In the genomic region with DNA sequence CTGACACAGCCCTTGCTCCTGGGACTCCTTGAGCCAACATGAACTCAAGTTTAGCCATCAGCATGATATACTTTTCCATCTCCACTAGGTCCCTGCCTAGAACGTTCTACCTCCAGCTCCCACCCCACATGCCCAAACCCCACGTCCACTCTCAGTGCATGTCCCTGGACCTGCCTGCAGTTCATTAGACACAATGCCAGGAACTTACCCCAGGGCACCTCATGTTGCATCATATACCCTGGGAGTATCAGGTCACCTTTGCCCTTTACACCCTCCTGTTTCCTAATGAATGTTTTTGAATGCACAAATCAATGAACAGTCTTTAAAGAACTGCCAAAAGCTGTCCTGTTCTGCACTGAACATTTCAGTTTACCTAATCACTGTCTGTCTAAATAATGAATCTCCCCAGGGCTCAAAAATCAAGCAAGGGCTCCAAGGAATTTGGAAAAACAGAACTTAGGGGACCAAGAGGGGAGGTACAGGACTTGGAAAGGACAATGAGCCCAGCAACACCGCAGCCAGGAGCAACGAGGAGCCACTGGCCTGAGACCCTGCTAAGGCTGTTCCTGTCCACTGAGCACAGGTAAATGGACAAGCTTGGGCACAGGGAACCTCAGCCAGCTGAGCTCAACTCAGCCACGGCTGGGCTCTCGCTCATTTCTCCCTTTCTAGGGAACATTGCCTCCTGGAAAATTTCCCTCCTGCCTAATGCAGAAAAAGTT, we compare ENCODE assay signal across 1 cellular context.
TF ChIP-seq lines count a peak whose summit lies in the region.

No MANE protein-coding gene starts in this region.

TF ChIP-seq in HepG2, 621 proteins besides CTCF, POLR2A, EP300 and RAD21 (continued from another document and continues in another):
- TF ChIP-seq GMEB1 (CRISPR knock-in tag; IDR thresholded peaks at IDR 0.05; ENCODE audit: borderline replicate concordance), result peak; percentile 50
- TF ChIP-seq POLR2AphosphoS5 (IDR thresholded peaks at IDR 0.05; ENCODE audit: low read depth, low read length), result no peak; the same call in 1 of the 2 replicates
- 0 out of 2 replicates have a peak, but pooled peaks have one; percentile 30 for TF ChIP-seq AKAP8 (CRISPR knock-in tag; IDR thresholded peaks at IDR 0.05)
- peak; percentile 80; the same call in 1 of the 2 replicates for TF ChIP-seq FOXJ3 (CRISPR knock-in tag; IDR thresholded peaks at IDR 0.05; ENCODE audit: borderline replicate concordance)
- peak; percentile 77 for TF ChIP-seq FOXA3 (CRISPR knock-in tag; IDR thresholded peaks at IDR 0.05)
- TF ChIP-seq RXRB (CRISPR knock-in tag; IDR thresholded peaks at IDR 0.05; ENCODE audit: borderline replicate concordance), result peak; percentile 95
- peak; percentile 27; the same call in 1 of the 2 replicates for TF ChIP-seq TFDP1 (CRISPR knock-in tag; IDR thresholded peaks at IDR 0.05; ENCODE audit: borderline replicate concordance)
- peak; percentile 84 for TF ChIP-seq NFIC (IDR thresholded peaks at IDR 0.05; ENCODE audit: low read length)
- peak; percentile 57; the same call in 1 of the 2 replicates for TF ChIP-seq ESRRA (CRISPR knock-in tag; IDR thresholded peaks at IDR 0.05; ENCODE audit: low read depth)
- TF ChIP-seq KDM6A (CRISPR knock-in tag; IDR thresholded peaks at IDR 0.05; ENCODE audit: low read depth), result peak; percentile 84
- TF ChIP-seq TEAD3 (CRISPR knock-in tag; optimal IDR thresholded peaks at IDR 0.05; ENCODE audit: borderline replicate concordance), result peak; percentile 83
- TF ChIP-seq SALL2 (CRISPR knock-in tag; IDR thresholded peaks at IDR 0.05), result no peak
- peak; percentile 99 for TF ChIP-seq CEBPG (CRISPR knock-in tag; IDR thresholded peaks at IDR 0.05)
- TF ChIP-seq FOXO1 (CRISPR knock-in tag; IDR thresholded peaks at IDR 0.05), result peak; percentile 86; the same call in 1 of the 2 replicates
- peak; percentile 75 to 99; a peak in 3 of 4 replicates for TF ChIP-seq ATF4 (CRISPR knock-in tag; IDR thresholded peaks at IDR 0.05)
- TF ChIP-seq ZNF501 (CRISPR knock-in tag; IDR thresholded peaks at IDR 0.05), result peak; percentile 72; the same call in 1 of the 2 replicates
- no peak for TF ChIP-seq ZKSCAN5 (CRISPR knock-in tag; IDR thresholded peaks at IDR 0.05)
- TF ChIP-seq BCL6 (CRISPR knock-in tag; IDR thresholded peaks at IDR 0.05), result peak; percentile 80
- TF ChIP-seq CREB1 (IDR thresholded peaks at IDR 0.05), result no peak
- TF ChIP-seq CREB1 (CRISPR knock-in tag; IDR thresholded peaks at IDR 0.05), result peak; percentile 78
- TF ChIP-seq, protein P1, sequence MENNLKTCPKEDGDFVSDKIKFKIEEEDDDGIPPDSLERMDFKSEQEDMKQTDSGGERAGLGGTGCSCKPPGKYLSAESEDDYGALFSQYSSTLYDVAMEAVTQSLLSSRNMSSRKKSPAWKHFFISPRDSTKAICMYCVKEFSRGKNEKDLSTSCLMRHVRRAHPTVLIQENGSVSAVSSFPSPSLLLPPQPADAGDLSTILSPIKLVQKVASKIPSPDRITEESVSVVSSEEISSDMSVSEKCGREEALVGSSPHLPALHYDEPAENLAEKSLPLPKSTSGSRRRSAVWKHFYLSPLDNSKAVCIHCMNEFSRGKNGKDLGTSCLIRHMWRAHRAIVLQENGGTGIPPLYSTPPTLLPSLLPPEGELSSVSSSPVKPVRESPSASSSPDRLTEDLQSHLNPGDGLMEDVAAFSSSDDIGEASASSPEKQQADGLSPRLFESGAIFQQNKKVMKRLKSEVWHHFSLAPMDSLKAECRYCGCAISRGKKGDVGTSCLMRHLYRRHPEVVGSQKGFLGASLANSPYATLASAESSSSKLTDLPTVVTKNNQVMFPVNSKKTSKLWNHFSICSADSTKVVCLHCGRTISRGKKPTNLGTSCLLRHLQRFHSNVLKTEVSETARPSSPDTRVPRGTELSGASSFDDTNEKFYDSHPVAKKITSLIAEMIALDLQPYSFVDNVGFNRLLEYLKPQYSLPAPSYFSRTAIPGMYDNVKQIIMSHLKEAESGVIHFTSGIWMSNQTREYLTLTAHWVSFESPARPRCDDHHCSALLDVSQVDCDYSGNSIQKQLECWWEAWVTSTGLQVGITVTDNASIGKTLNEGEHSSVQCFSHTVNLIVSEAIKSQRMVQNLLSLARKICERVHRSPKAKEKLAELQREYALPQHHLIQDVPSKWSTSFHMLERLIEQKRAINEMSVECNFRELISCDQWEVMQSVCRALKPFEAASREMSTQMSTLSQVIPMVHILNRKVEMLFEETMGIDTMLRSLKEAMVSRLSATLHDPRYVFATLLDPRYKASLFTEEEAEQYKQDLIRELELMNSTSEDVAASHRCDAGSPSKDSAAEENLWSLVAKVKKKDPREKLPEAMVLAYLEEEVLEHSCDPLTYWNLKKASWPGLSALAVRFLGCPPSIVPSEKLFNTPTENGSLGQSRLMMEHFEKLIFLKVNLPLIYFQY (CRISPR knock-in tag; IDR thresholded peaks at IDR 0.05; ENCODE audit: borderline replicate concordance), result no peak; the same call in 1 of the 2 replicates
- TF ChIP-seq ARNTL (CRISPR knock-in tag; IDR thresholded peaks at IDR 0.05), result peak; percentile 67; the same call in 1 of the 2 replicates
- TF ChIP-seq BCL3 (CRISPR knock-in tag; IDR thresholded peaks at IDR 0.05), result no peak
- peak; percentile 94 for TF ChIP-seq NR2C2 (CRISPR knock-in tag; IDR thresholded peaks at IDR 0.05; ENCODE audit: borderline replicate concordance)
- peak; percentile 19; the same call in 1 of the 2 replicates for TF ChIP-seq TFDP2 (CRISPR knock-in tag; IDR thresholded peaks at IDR 0.05)
- TF ChIP-seq, protein P2, sequence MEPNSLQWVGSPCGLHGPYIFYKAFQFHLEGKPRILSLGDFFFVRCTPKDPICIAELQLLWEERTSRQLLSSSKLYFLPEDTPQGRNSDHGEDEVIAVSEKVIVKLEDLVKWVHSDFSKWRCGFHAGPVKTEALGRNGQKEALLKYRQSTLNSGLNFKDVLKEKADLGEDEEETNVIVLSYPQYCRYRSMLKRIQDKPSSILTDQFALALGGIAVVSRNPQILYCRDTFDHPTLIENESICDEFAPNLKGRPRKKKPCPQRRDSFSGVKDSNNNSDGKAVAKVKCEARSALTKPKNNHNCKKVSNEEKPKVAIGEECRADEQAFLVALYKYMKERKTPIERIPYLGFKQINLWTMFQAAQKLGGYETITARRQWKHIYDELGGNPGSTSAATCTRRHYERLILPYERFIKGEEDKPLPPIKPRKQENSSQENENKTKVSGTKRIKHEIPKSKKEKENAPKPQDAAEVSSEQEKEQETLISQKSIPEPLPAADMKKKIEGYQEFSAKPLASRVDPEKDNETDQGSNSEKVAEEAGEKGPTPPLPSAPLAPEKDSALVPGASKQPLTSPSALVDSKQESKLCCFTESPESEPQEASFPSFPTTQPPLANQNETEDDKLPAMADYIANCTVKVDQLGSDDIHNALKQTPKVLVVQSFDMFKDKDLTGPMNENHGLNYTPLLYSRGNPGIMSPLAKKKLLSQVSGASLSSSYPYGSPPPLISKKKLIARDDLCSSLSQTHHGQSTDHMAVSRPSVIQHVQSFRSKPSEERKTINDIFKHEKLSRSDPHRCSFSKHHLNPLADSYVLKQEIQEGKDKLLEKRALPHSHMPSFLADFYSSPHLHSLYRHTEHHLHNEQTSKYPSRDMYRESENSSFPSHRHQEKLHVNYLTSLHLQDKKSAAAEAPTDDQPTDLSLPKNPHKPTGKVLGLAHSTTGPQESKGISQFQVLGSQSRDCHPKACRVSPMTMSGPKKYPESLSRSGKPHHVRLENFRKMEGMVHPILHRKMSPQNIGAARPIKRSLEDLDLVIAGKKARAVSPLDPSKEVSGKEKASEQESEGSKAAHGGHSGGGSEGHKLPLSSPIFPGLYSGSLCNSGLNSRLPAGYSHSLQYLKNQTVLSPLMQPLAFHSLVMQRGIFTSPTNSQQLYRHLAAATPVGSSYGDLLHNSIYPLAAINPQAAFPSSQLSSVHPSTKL (CRISPR knock-in tag; IDR thresholded peaks at IDR 0.05), result peak; percentile 94
- TF ChIP-seq, protein P3, sequence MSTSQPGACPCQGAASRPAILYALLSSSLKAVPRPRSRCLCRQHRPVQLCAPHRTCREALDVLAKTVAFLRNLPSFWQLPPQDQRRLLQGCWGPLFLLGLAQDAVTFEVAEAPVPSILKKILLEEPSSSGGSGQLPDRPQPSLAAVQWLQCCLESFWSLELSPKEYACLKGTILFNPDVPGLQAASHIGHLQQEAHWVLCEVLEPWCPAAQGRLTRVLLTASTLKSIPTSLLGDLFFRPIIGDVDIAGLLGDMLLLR (CRISPR knock-in tag; IDR thresholded peaks at IDR 0.05), result no peak
- TF ChIP-seq THAP11 (CRISPR knock-in tag; IDR thresholded peaks at IDR 0.05), result peak; percentile 59
- TF ChIP-seq KDM2A (CRISPR knock-in tag; IDR thresholded peaks at IDR 0.05; ENCODE audit: borderline replicate concordance, low read depth), result peak; percentile 20; the same call in 1 of the 2 replicates
- peak; percentile 69; the same call in 1 of the 2 replicates for TF ChIP-seq ZBTB43 (CRISPR knock-in tag; conservative IDR thresholded peaks at IDR 0.05)
- TF ChIP-seq KDM3A (CRISPR knock-in tag; IDR thresholded peaks at IDR 0.05; ENCODE audit: low read depth), result 0 out of 2 replicates have a peak, but pooled peaks have one; percentile 45
- TF ChIP-seq ZNF264 (CRISPR knock-in tag; IDR thresholded peaks at IDR 0.05), result peak; percentile 84; the same call in 1 of the 2 replicates
- 0 out of 2 replicates have a peak, but pooled peaks have one; percentile 52 for TF ChIP-seq ZNF792 (CRISPR knock-in tag; IDR thresholded peaks at IDR 0.05)
- no peak for TF ChIP-seq ZNF234 (CRISPR knock-in tag; conservative IDR thresholded peaks at IDR 0.05)
- TF ChIP-seq ZNF550 (CRISPR knock-in tag; IDR thresholded peaks at IDR 0.05; ENCODE audit: borderline replicate concordance), result no peak
- TF ChIP-seq MXD3 (CRISPR knock-in tag; IDR thresholded peaks at IDR 0.05), result no peak
- TF ChIP-seq ZNF121 (CRISPR knock-in tag; IDR thresholded peaks at IDR 0.05), result 0 out of 2 replicates have a peak, but pooled peaks have one; percentile 12
